19 cellular contexts compared by ENCODE assay signal in genomic region chr3:178475062-178475461, GRCh38.
"Had no signal": no experiment of that assay in that cellular context is flagged by ENCODE, and none has a peak within 500 bp of the region (broad histone marks: within the 10 kb centered on the region; RNA-seq: fewer than 3 reads in every experiment).

No MANE protein-coding gene starts in this region.

- H3K9me3 ChIP-seq: colonic mucosa, gastrocnemius medialis, heart right ventricle, tibial nerve had no signal

- FAIRE-seq: endometrium had no signal

- H3K4me3 ChIP-seq: colonic mucosa, gastrocnemius medialis, heart right ventricle, tibial nerve had no signal

- H3K27ac ChIP-seq: colonic mucosa, gastrocnemius medialis, heart right ventricle, tibial nerve had no signal

- H3K27ac Mint-ChIP-seq: nephron had no signal

- H3K9me3 Mint-ChIP-seq: central memory CD8-positive, alpha-beta T cell; nephron had no signal

- DNase-seq: activated CD4-positive, CD25-positive, alpha-beta regulatory T cell treated with anti-CD3 and anti-CD28 coated beads, Interleukin-2, amount 50 U/mL, for 72 hours; activated CD8-positive, alpha-beta memory T cell treated with anti-CD3 and anti-CD28 coated beads for 24 hours; activated CD8-positive, alpha-beta memory T cell treated with anti-CD3 and anti-CD28 coated beads, Interleukin-2, amount 50 U/mL, for 48 hours; activated effector memory CD4-positive, alpha-beta T cell treated with Interleukin-2 at 50 U/mL for 16 hours; activated naive CD4-positive, alpha-beta T cell treated with anti-CD3 and anti-CD28 coated beads, Interleukin-2, amount 50 U/mL, for 16 hours; activated T-cell treated with anti-CD3 and anti-CD28 coated beads, Interleukin-2, amount 50 U/mL, for 48 hours; aorta; colonic mucosa; gastrocnemius medialis; heart right ventricle; midbrain; posterior cingulate gyrus; stimulated activated CD4-positive, alpha-beta T cell treated with anti-CD3 and anti-CD28 coated beads, Interleukin-2, amount 100 ng/mL, for 24 hours; stimulated activated naive CD8-positive, alpha-beta T cell treated with anti-CD3 and anti-CD28 coated beads, Interleukin-15, Interleukin-2, amounts not matched to agents 100 U/mL and 50 U/mL, for 24 hours; T1000 had no signal

- H3K4me1 Mint-ChIP-seq: central memory CD8-positive, alpha-beta T cell; nephron had no signal

- H3K36me3 ChIP-seq: colonic mucosa, gastrocnemius medialis, heart right ventricle, tibial nerve had no signal

- H3K4me1 ChIP-seq: colonic mucosa, gastrocnemius medialis, tibial nerve had no signal

- ATAC-seq: gastrocnemius medialis; stimulated activated naive CD8-positive, alpha-beta T cell treated with anti-CD3 and anti-CD28 coated beads, Interleukin-15, Interleukin-2, amounts not matched to agents 100 U/mL and 50 U/mL, for 24 hours had no signal

- H3K27me3 ChIP-seq: colonic mucosa, gastrocnemius medialis, heart right ventricle, tibial nerve had no signal

- H3K4me3 Mint-ChIP-seq: central memory CD8-positive, alpha-beta T cell; nephron had no signal
